1 cellular context compared by ENCODE assay signal in the genomic region with DNA sequence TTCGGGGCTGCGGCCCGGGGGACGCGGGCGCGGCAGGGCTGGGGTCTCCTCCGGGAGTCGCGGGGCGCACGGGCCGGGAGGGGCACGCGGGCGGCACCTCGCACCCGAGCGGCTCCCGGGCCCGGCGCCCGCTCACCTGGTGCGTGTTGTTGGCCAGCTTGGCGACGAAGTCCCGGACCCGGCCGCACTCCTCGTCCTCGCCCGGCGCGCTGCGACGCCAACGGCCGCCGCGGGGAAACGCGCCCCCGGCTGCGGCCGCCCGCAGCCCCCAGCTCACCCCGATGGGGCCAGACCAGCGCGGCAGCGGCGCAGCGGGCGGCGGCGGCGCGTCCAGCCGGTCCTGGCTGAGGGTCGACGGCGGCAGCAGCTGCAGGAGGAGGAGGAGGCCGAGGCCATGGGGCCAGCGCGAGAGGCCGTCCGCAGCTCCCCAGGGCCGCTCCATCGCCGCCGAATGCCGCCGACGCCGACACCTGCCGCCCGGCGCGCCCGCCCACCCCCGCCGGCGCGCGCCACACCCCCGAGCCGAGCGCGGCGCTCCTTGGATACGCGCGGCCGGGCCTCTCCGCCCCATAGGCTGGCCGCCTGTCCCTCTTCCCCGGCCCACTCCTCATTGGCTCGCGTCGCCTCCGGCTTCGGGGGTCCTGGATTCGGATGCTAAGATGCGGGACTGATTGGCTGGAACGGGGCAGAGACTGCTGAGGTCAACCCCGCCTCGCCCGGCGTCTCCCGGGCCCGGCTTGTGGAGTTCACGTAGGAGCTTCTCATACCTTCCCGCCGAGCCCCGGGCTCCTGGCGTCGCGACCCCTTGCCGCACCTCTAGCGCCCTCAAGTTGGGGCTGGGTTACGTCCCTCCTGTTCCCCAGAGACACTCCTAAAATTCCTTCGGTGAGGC.
TF ChIP-seq lines count a peak whose summit lies in the region.

SORT1 (minus strand) TSS at position 468 of the 892 bp plus-strand sequence; CDS start at position 442, 26 bp downstream.

TF ChIP-seq in HepG2, 621 proteins besides CTCF, POLR2A, EP300 and RAD21 (continued from another document and continues in another):
- TF ChIP-seq ZNF512B (CRISPR knock-in tag; IDR thresholded peaks at IDR 0.05; ENCODE audit: borderline replicate concordance): no peak
- TF ChIP-seq GFI1 (CRISPR knock-in tag; IDR thresholded peaks at IDR 0.05; ENCODE audit: borderline replicate concordance): no peak
- no peak for TF ChIP-seq CENPT (CRISPR knock-in tag; IDR thresholded peaks at IDR 0.05; ENCODE audit: low read depth)
- no peak for TF ChIP-seq ZIK1 (CRISPR knock-in tag; IDR thresholded peaks at IDR 0.05; ENCODE audit: borderline replicate concordance, low read depth)
- no peak for TF ChIP-seq ZNF781 (CRISPR knock-in tag; IDR thresholded peaks at IDR 0.05; ENCODE audit: borderline replicate concordance, not compliant biosample characterization)
- no peak for TF ChIP-seq PTBP1 (IDR thresholded peaks at IDR 0.05; ENCODE audit: low read depth, low read length, poor library complexity, severe bottlenecking)
- TF ChIP-seq ETV5 (CRISPR knock-in tag; IDR thresholded peaks at IDR 0.05; ENCODE audit: borderline replicate concordance): peak; percentile 25; the same call in 1 of the 2 replicates
- no peak for TF ChIP-seq ZKSCAN5 (CRISPR knock-in tag; IDR thresholded peaks at IDR 0.05)
- no peak for TF ChIP-seq PPARG (CRISPR knock-in tag; conservative IDR thresholded peaks at IDR 0.05)
- TF ChIP-seq ARNT (IDR thresholded peaks at IDR 0.05): no peak
- 0 out of 2 replicates have a peak, but pooled peaks have one; percentile 44 for TF ChIP-seq ZNF142 (CRISPR knock-in tag; IDR thresholded peaks at IDR 0.05)
- TF ChIP-seq RFXANK (CRISPR knock-in tag; IDR thresholded peaks at IDR 0.05): no peak; the same call in 1 of the 2 replicates
- TF ChIP-seq ATRX (CRISPR knock-in tag; IDR thresholded peaks at IDR 0.05; ENCODE audit: borderline replicate concordance): no peak
- TF ChIP-seq RXRA (CRISPR knock-in tag; IDR thresholded peaks at IDR 0.05): peak; percentile 70; the same call in 1 of the 2 replicates
- no peak for TF ChIP-seq ZKSCAN1 (IDR thresholded peaks at IDR 0.05; ENCODE audit: low read length)
- no peak for TF ChIP-seq HMG20A (CRISPR knock-in tag; IDR thresholded peaks at IDR 0.05; ENCODE audit: borderline replicate concordance)
- TF ChIP-seq HIC2 (CRISPR knock-in tag; IDR thresholded peaks at IDR 0.05; ENCODE audit: low read depth): no peak
- TF ChIP-seq SMYD3 (CRISPR knock-in tag; IDR thresholded peaks at IDR 0.05): no peak
- no peak for TF ChIP-seq GLI4 (CRISPR knock-in tag; IDR thresholded peaks at IDR 0.05; ENCODE audit: borderline replicate concordance)
- TF ChIP-seq, protein P1, sequence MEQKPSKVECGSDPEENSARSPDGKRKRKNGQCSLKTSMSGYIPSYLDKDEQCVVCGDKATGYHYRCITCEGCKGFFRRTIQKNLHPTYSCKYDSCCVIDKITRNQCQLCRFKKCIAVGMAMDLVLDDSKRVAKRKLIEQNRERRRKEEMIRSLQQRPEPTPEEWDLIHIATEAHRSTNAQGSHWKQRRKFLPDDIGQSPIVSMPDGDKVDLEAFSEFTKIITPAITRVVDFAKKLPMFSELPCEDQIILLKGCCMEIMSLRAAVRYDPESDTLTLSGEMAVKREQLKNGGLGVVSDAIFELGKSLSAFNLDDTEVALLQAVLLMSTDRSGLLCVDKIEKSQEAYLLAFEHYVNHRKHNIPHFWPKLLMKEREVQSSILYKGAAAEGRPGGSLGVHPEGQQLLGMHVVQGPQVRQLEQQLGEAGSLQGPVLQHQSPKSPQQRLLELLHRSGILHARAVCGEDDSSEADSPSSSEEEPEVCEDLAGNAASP (CRISPR knock-in tag; IDR thresholded peaks at IDR 0.05; ENCODE audit: borderline replicate concordance): no peak
- TF ChIP-seq KLF15 (CRISPR knock-in tag; IDR thresholded peaks at IDR 0.05; ENCODE audit: borderline replicate concordance): no peak
- TF ChIP-seq SP1 (IDR thresholded peaks at IDR 0.05): no peak
- peak; percentile 66 for TF ChIP-seq SP1 (CRISPR knock-in tag; IDR thresholded peaks at IDR 0.05)
- no peak for TF ChIP-seq ZNF567 (CRISPR knock-in tag; IDR thresholded peaks at IDR 0.05; ENCODE audit: borderline replicate concordance)
- no peak for TF ChIP-seq LCORL (IDR thresholded peaks at IDR 0.05)
- TF ChIP-seq LCORL (CRISPR knock-in tag; IDR thresholded peaks at IDR 0.05): no peak
- TF ChIP-seq, protein P2, sequence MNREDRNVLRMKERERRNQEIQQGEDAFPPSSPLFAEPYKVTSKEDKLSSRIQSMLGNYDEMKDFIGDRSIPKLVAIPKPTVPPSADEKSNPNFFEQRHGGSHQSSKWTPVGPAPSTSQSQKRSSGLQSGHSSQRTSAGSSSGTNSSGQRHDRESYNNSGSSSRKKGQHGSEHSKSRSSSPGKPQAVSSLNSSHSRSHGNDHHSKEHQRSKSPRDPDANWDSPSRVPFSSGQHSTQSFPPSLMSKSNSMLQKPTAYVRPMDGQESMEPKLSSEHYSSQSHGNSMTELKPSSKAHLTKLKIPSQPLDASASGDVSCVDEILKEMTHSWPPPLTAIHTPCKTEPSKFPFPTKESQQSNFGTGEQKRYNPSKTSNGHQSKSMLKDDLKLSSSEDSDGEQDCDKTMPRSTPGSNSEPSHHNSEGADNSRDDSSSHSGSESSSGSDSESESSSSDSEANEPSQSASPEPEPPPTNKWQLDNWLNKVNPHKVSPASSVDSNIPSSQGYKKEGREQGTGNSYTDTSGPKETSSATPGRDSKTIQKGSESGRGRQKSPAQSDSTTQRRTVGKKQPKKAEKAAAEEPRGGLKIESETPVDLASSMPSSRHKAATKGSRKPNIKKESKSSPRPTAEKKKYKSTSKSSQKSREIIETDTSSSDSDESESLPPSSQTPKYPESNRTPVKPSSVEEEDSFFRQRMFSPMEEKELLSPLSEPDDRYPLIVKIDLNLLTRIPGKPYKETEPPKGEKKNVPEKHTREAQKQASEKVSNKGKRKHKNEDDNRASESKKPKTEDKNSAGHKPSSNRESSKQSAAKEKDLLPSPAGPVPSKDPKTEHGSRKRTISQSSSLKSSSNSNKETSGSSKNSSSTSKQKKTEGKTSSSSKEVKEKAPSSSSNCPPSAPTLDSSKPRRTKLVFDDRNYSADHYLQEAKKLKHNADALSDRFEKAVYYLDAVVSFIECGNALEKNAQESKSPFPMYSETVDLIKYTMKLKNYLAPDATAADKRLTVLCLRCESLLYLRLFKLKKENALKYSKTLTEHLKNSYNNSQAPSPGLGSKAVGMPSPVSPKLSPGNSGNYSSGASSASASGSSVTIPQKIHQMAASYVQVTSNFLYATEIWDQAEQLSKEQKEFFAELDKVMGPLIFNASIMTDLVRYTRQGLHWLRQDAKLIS (CRISPR knock-in tag; IDR thresholded peaks at IDR 0.05): no peak
- TF ChIP-seq ZNF160 (CRISPR knock-in tag; IDR thresholded peaks at IDR 0.05): no peak
- TF ChIP-seq, protein P3, sequence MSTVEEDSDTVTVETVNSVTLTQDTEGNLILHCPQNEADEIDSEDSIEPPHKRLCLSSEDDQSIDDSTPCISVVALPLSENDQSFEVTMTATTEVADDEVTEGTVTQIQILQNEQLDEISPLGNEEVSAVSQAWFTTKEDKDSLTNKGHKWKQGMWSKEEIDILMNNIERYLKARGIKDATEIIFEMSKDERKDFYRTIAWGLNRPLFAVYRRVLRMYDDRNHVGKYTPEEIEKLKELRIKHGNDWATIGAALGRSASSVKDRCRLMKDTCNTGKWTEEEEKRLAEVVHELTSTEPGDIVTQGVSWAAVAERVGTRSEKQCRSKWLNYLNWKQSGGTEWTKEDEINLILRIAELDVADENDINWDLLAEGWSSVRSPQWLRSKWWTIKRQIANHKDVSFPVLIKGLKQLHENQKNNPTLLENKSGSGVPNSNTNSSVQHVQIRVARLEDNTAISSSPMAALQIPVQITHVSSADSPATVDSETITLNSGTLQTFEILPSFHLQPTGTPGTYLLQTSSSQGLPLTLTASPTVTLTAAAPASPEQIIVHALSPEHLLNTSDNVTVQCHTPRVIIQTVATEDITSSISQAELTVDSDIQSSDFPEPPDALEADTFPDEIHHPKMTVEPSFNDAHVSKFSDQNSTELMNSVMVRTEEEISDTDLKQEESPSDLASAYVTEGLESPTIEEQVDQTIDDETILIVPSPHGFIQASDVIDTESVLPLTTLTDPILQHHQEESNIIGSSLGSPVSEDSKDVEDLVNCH (CRISPR knock-in tag; IDR thresholded peaks at IDR 0.05): no peak
- no peak for TF ChIP-seq ZNF292 (CRISPR knock-in tag; IDR thresholded peaks at IDR 0.05; ENCODE audit: borderline replicate concordance, low read depth)
- peak; percentile 13; the same call in 1 of the 2 replicates for TF ChIP-seq ZBTB38 (CRISPR knock-in tag; IDR thresholded peaks at IDR 0.05)
